Comparison of ENCODE assay signal across 18 cellular contexts in genomic region chr15:43207024-43207423, GRCh38. TPM values are rescaled to one million over a fixed set of nuclear protein-coding genes. Genes with fewer than 3 reads are reported as not detected.
A peak's percentile ranks its signal among the peaks of the same experiment; 100 is the strongest.
DNase-seq lines count a peak whose midpoint lies in the region; TF ChIP-seq lines count a peak whose summit lies in the region.
"Had no signal": no experiment of that assay in that cellular context is flagged by ENCODE, and none has a peak within 500 bp of the region (broad histone marks: within the 10 kb centered on the region; RNA-seq: fewer than 3 reads in every experiment).

No MANE protein-coding gene starts in this region.

- TF ChIP-seq EP300 in esophagus muscularis mucosa (IDR thresholded peaks at IDR 0.05): no peak

- H3K9me3 ChIP-seq in esophagus muscularis mucosa: no peaks in the 10 kb centered on the region
- H3K9me3 ChIP-seq: A549; BLaER1 treated with 17β-estradiol and CSF1 and Interleukin-3, amounts not matched to agents 10 nM and 100 nM had no signal

- intact Hi-C loops in esophagus muscularis mucosa (cut with DNase I): no loop called here

- H3K9me3 Mint-ChIP-seq in osteocyte (ENCODE audit: unreplicated experiment): no peaks in the 10 kb centered on the region
- H3K9me3 Mint-ChIP-seq: CD4-positive, alpha-beta T cell; CD8-positive, alpha-beta memory T cell had no signal

- no peak overlapping the region for H3K27ac ChIP-seq in esophagus muscularis mucosa (replicated peaks in 1 of 4)
- H3K27ac ChIP-seq: A549; BLaER1 treated with 17β-estradiol and CSF1 and Interleukin-3, amounts not matched to agents 10 nM and 100 nM; C4-2B had no signal

- peaks cover 54% of the 10 kb centered on the region for H3K27me3 Mint-ChIP-seq in osteocyte (ENCODE audit: unreplicated experiment)

- no peaks in the 10 kb centered on the region for H3K36me3 ChIP-seq in H7 (replicated peaks; ENCODE audit: control insufficient read depth, insufficient read depth, low read length)
- no peaks in the 10 kb centered on the region for H3K36me3 ChIP-seq in esophagus muscularis mucosa
- H3K36me3 ChIP-seq: BLaER1 treated with 17β-estradiol and CSF1 and Interleukin-3, amounts not matched to agents 10 nM and 100 nM had no signal

- H3K4me3 ChIP-seq in H7 (ENCODE audit: insufficient read depth, low read depth, low read length): no peak overlapping the region
- H3K4me3 ChIP-seq in esophagus muscularis mucosa: no peak overlapping the region
- no peak overlapping the region for H3K4me3 ChIP-seq in foreskin fibroblast (ENCODE audit: low read depth in 1 of 2, low read length in 2 of 2)
- H3K4me3 ChIP-seq: A549; BLaER1 treated with 17β-estradiol and CSF1 and Interleukin-3, amounts not matched to agents 10 nM and 100 nM had no signal

- H3K27me3 ChIP-seq in H7 (ENCODE audit: control insufficient read depth, insufficient read depth, low read length) (no peaks in the 10 kb centered on the region), esophagus muscularis mucosa (peaks cover 0 to 32% (median 0%) of the 10 kb centered on the region in 4 donors)
- H3K27me3 ChIP-seq: BLaER1 treated with 17β-estradiol and CSF1 and Interleukin-3, amounts not matched to agents 10 nM and 100 nM had no signal

- H3K4me3 Mint-ChIP-seq in osteocyte (ENCODE audit: unreplicated experiment): no peak overlapping the region
- H3K4me3 Mint-ChIP-seq: B cell; CD4-positive, alpha-beta T cell; CD8-positive, alpha-beta memory T cell had no signal

- no peaks in the 10 kb centered on the region for H3K36me3 Mint-ChIP-seq in osteocyte (ENCODE audit: unreplicated experiment)
- H3K36me3 Mint-ChIP-seq: CD8-positive, alpha-beta memory T cell had no signal

- peak; percentile 10 for DNase-seq in H7
- DNase-seq in esophagus muscularis mucosa (ENCODE audit: extremely low spot score): peak; percentile 86
- peak; percentile 38 for DNase-seq in osteocyte (ENCODE audit: extremely low spot score, unreplicated experiment)
- DNase-seq in cerebellum (ENCODE audit: low spot score): no peak
- DNase-seq in NCI-H187 (lab: John Stamatoyannopoulos, UW): no peak
- no peak for DNase-seq in foreskin fibroblast
- DNase-seq: 8988T; AML-193; CD4-positive, alpha-beta T cell; CD8-positive, alpha-beta memory T cell; COR-L47; DMS 273 treated with DMSO at 0.1 percent for 48 hours; DMS79 treated with DMSO at 0.1 percent for 48 hours; GF-D8 had no signal

- TF ChIP-seq POLR2A in esophagus muscularis mucosa (IDR thresholded peaks at IDR 0.05; ENCODE audit: low read depth): no peak

- peaks cover 2% of the 10 kb centered on the region for H3K4me1 Mint-ChIP-seq in osteocyte (ENCODE audit: unreplicated experiment)

- TF ChIP-seq CTCF in esophagus muscularis mucosa (IDR thresholded peaks at IDR 0.05): no peak
- no peak for TF ChIP-seq CTCF in osteocyte (IDR thresholded peaks at IDR 0.05)
- no peak for TF ChIP-seq CTCF in foreskin fibroblast (IDR thresholded peaks at IDR 0.05; ENCODE audit: low read depth, low read length)

- no peak overlapping the region for H3K27ac Mint-ChIP-seq in osteocyte (ENCODE audit: unreplicated experiment)
- H3K27ac Mint-ChIP-seq: B cell; CD4-positive, alpha-beta T cell had no signal

- 96% methylated on average over 9 of the region's 9 CpGs for WGBS in esophagus muscularis mucosa

- peaks cover 4 to 10% (median 5%) of the 10 kb centered on the region in 4 donors for H3K4me1 ChIP-seq in esophagus muscularis mucosa
- H3K4me1 ChIP-seq: A549 had no signal

RNA-seq across cellular contexts. Expression of gene EPB42, which starts 13.8 kb away (rescaled TPM):
- total RNA-seq in H7 (2014; rRNA removed; shearing (Covaris generic)): not detected in 2 replicates
- total RNA-seq in esophagus muscularis mucosa (under 1 TPM in 1 of 4 donors, not detected in 3; 0.33 TPM), osteocyte (not detected in 2 replicates), cerebellum (1.2 TPM)
- total RNA-seq: B cell; CD4-positive, alpha-beta T cell; CD8-positive, alpha-beta memory T cell had no signal

RNA-seq across cellular contexts. Expression of gene CCNDBP1, which starts 21.8 kb away (rescaled TPM):
- 49.7 and 51.3 TPM in 2 replicates for total RNA-seq in H7 (2014; rRNA removed; shearing (Covaris generic))
- total RNA-seq in esophagus muscularis mucosa (10 to 100 TPM; 44.9 to 87.2 (median 69.6) TPM), osteocyte (39.4 and 39.6 TPM in 2 replicates), cerebellum (25.5 TPM)

RNA-seq across cellular contexts. Expression of gene TGM5, which starts 59.7 kb away (rescaled TPM):
- total RNA-seq in H7 (2014; rRNA removed; shearing (Covaris generic)): not detected in 2 replicates
- total RNA-seq in esophagus muscularis mucosa (under 1 TPM; under 0.01 to 0.91 (median 0.25) TPM), osteocyte (not detected in 2 replicates), cerebellum (not detected)
- total RNA-seq: CD4-positive, alpha-beta T cell had no signal

Comparison
In these comparisons a context has a peak if more than half of its experiments do, and no peak if none do; other contexts are left out.
1. DNase-seq: peak in H7 (single experiment), esophagus muscularis mucosa (single experiment) and osteocyte (single experiment); none in cerebellum (single experiment), NCI-H187 (0 of 2) and foreskin fibroblast (0 of 2).